ENCODE assay signal across 11 cellular contexts in genomic region chr5:90934091-90934719, GRCh38.
"Had no signal": no experiment of that assay in that cellular context is flagged by ENCODE, and none has a peak within 500 bp of the region (broad histone marks: within the 10 kb centered on the region; RNA-seq: fewer than 3 reads in every experiment).

No MANE protein-coding gene starts in this region.

- ATAC-seq: gastroesophageal sphincter; heart right ventricle; stimulated activated naive CD8-positive, alpha-beta T cell treated with anti-CD3 and anti-CD28 coated beads, Interleukin-15, amount 100 ng/mL, for 72 hours had no signal

- DNase-seq: activated CD4-positive, alpha-beta T cell treated with anti-CD3 and anti-CD28 coated beads, Interleukin-2, amount 10 ng/mL, durations not matched to agents 7 days and 5 days; activated CD8-positive, alpha-beta memory T cell treated with anti-CD3 and anti-CD28 coated beads, Interleukin-2, amount 50 U/mL, for 48 hours; activated naive CD4-positive, alpha-beta T cell treated with anti-CD3 and anti-CD28 coated beads for 36 hours; erythroblast; heart right ventricle; occipital lobe; stimulated activated naive CD8-positive, alpha-beta T cell treated with anti-CD3 and anti-CD28 coated beads, Interleukin-15, amount 100 ng/mL, for 72 hours had no signal

- H3K36me3 ChIP-seq: gastroesophageal sphincter, heart right ventricle, right atrium auricular region had no signal

- H3K4me1 Mint-ChIP-seq: activated CD4-positive, alpha-beta T cell treated with anti-CD3 and anti-CD28 coated beads, Interleukin-2, amount 10 ng/mL, durations not matched to agents 7 days and 5 days had no signal

- H3K27me3 Mint-ChIP-seq: progenitor cell of endocrine pancreas had no signal

- H3K4me3 ChIP-seq: gastroesophageal sphincter, heart right ventricle, right atrium auricular region had no signal

- H3K9me3 ChIP-seq: gastroesophageal sphincter, right atrium auricular region had no signal

- H3K4me3 Mint-ChIP-seq: activated CD4-positive, alpha-beta T cell treated with anti-CD3 and anti-CD28 coated beads, Interleukin-2, amount 10 ng/mL, durations not matched to agents 7 days and 5 days; activated naive CD4-positive, alpha-beta T cell treated with anti-CD3 and anti-CD28 coated beads for 36 hours; natural killer cell treated with Interleukin-12 subunit alpha and Interleukin-12 subunit beta and Interleukin-15 and Interleukin-18, amount 100 ng/mL, for 72 hours; stimulated activated naive CD8-positive, alpha-beta T cell treated with anti-CD3 and anti-CD28 coated beads, Interleukin-15, amount 100 ng/mL, for 72 hours had no signal

- H3K9me3 Mint-ChIP-seq: activated CD4-positive, alpha-beta T cell treated with anti-CD3 and anti-CD28 coated beads, Interleukin-2, amount 10 ng/mL, durations not matched to agents 7 days and 5 days; activated naive CD4-positive, alpha-beta T cell treated with anti-CD3 and anti-CD28 coated beads for 36 hours; natural killer cell treated with Interleukin-12 subunit alpha and Interleukin-12 subunit beta and Interleukin-15 and Interleukin-18, amount 100 ng/mL, for 72 hours; stimulated activated naive CD8-positive, alpha-beta T cell treated with anti-CD3 and anti-CD28 coated beads, Interleukin-15, amount 100 ng/mL, for 72 hours had no signal

- H3K36me3 Mint-ChIP-seq: natural killer cell treated with Interleukin-12 subunit alpha and Interleukin-12 subunit beta and Interleukin-15 and Interleukin-18, amount 100 ng/mL, for 72 hours had no signal

- H3K27ac ChIP-seq: heart right ventricle, right atrium auricular region had no signal

- H3K27me3 ChIP-seq: gastroesophageal sphincter, heart right ventricle, right atrium auricular region had no signal

- H3K4me1 ChIP-seq: right atrium auricular region had no signal

- H3K27ac Mint-ChIP-seq: activated CD4-positive, alpha-beta T cell treated with anti-CD3 and anti-CD28 coated beads, Interleukin-2, amount 10 ng/mL, durations not matched to agents 7 days and 5 days; activated naive CD4-positive, alpha-beta T cell treated with anti-CD3 and anti-CD28 coated beads for 36 hours; natural killer cell treated with Interleukin-12 subunit alpha and Interleukin-12 subunit beta and Interleukin-15 and Interleukin-18, amount 100 ng/mL, for 72 hours; progenitor cell of endocrine pancreas; stimulated activated naive CD8-positive, alpha-beta T cell treated with anti-CD3 and anti-CD28 coated beads, Interleukin-15, amount 100 ng/mL, for 72 hours had no signal
